In the genomic region with DNA sequence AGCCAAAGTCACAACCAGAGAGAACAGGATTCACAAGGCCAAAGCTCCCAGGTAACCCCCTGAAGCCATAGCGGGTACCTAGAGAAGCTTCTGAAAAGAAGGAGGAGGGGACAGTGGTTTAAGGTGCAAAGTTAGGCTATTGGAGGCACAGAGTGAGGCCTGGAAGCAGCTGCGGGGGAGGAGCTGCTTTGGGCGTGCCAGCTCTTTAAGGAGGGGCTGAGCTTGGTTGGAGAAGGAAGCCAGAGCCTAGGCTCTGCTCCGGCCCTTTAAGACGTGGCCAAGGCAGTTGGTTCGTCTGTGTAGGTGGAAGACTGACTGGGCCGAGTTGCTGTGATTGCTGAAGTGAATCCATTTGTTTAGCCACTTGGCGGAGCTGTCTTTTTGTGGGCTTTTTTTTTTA, we compare ENCODE assay signal across 8 cellular contexts. TPM values are rescaled to one million over a fixed set of nuclear protein-coding genes. Genes with fewer than 3 reads are reported as not detected.
DNase-seq lines count a peak whose midpoint lies in the region; ATAC-seq lines count a peak whose summit lies in the region.

No MANE protein-coding gene starts in this region.

- H3K4me3 ChIP-seq in iPS DF 6.9 (ENCODE audit: low read length), result peak overlapping the region; percentile 53; the same call in 1 of the 2 replicates

- WGBS in iPS DF 6.9 (ENCODE audit: insufficient coverage, insufficient read length), result no CpG with 5 or more reads among the region's 8 CpGs

- no peaks in the 10 kb centered on the region for H3K27me3 ChIP-seq in iPS DF 6.9 (ENCODE audit: control insufficient read depth, insufficient read depth, low read length)

- H3K27ac Mint-ChIP-seq in activated naive CD4-positive, alpha-beta T cell treated with anti-CD3 and anti-CD28 coated beads for 36 hours, result no peak overlapping the region
- no peak overlapping the region for H3K27ac Mint-ChIP-seq in activated naive CD8-positive, alpha-beta T cell treated with anti-CD3 and anti-CD28 coated beads, Interleukin-2, amount 50 U/mL, for 24 hours

- H3K4me1 Mint-ChIP-seq in activated naive CD4-positive, alpha-beta T cell treated with anti-CD3 and anti-CD28 coated beads for 36 hours (ENCODE audit: low read depth), result no peaks in the 10 kb centered on the region
- peaks cover 12% of the 10 kb centered on the region for H3K4me1 Mint-ChIP-seq in activated naive CD8-positive, alpha-beta T cell treated with anti-CD3 and anti-CD28 coated beads, Interleukin-2, amount 50 U/mL, for 24 hours

- no peak overlapping the region for H3K27ac ChIP-seq in iPS DF 6.9 (ENCODE audit: low read length)

- H3K27me3 Mint-ChIP-seq in activated naive CD4-positive, alpha-beta T cell treated with anti-CD3 and anti-CD28 coated beads for 36 hours (ENCODE audit: low read depth), result no peaks in the 10 kb centered on the region
- peaks cover 5% of the 10 kb centered on the region for H3K27me3 Mint-ChIP-seq in activated naive CD8-positive, alpha-beta T cell treated with anti-CD3 and anti-CD28 coated beads, Interleukin-2, amount 50 U/mL, for 24 hours

- no peaks in the 10 kb centered on the region for H3K9me3 Mint-ChIP-seq in activated naive CD4-positive, alpha-beta T cell treated with anti-CD3 and anti-CD28 coated beads for 36 hours
- no peaks in the 10 kb centered on the region for H3K9me3 Mint-ChIP-seq in activated naive CD8-positive, alpha-beta T cell treated with anti-CD3 and anti-CD28 coated beads, Interleukin-2, amount 50 U/mL, for 24 hours

- intact Hi-C loops in activated naive CD4-positive, alpha-beta T cell treated with anti-CD3 and anti-CD28 coated beads for 36 hours (cut with micrococcal nuclease), result loop anchor here (5.0 to 10.0 kb wide), 3 partner anchors 329 to 519 kb away; a partner anchor contains a TSS
- intact Hi-C loops in posterior vena cava (cut with DNase I), result loop anchor here in 1 of 2 donors (5.0 kb wide), 1 partner anchor 319 kb away; no protein-coding TSS in a partner anchor

- peaks cover 1% of the 10 kb centered on the region; the same call in 1 of the 2 replicates for H3K4me1 ChIP-seq in iPS DF 6.9 (ENCODE audit: control insufficient read depth, insufficient read depth, low read length)

- H3K4me3 Mint-ChIP-seq in activated naive CD4-positive, alpha-beta T cell treated with anti-CD3 and anti-CD28 coated beads for 36 hours, result peak overlapping the region; percentile 74
- peak overlapping the region; percentile 73 for H3K4me3 Mint-ChIP-seq in activated naive CD8-positive, alpha-beta T cell treated with anti-CD3 and anti-CD28 coated beads, Interleukin-2, amount 50 U/mL, for 24 hours

- ATAC-seq in HG03045 (IDR thresholded peaks at IDR 0.05; ENCODE audit: unreplicated experiment), result peak; percentile 93
- no peak for ATAC-seq in activated naive CD8-positive, alpha-beta T cell treated with anti-CD3 and anti-CD28 coated beads, Interleukin-2, amount 50 U/mL, for 24 hours

- H3K36me3 Mint-ChIP-seq in activated naive CD4-positive, alpha-beta T cell treated with anti-CD3 and anti-CD28 coated beads for 36 hours (ENCODE audit: low read depth), result no peaks in the 10 kb centered on the region
- no peaks in the 10 kb centered on the region for H3K36me3 Mint-ChIP-seq in activated naive CD8-positive, alpha-beta T cell treated with anti-CD3 and anti-CD28 coated beads, Interleukin-2, amount 50 U/mL, for 24 hours (ENCODE audit: low read depth)

- H3K36me3 ChIP-seq in iPS DF 6.9 (ENCODE audit: control insufficient read depth, insufficient read depth, low read length), result no peaks in the 10 kb centered on the region

- no peaks in the 10 kb centered on the region for H3K9me3 ChIP-seq in iPS DF 6.9 (ENCODE audit: control insufficient read depth, insufficient read depth, low read length)

- DNase-seq in activated naive CD4-positive, alpha-beta T cell treated with anti-CD3 and anti-CD28 coated beads for 36 hours, result peak; percentile 11
- DNase-seq in activated naive CD4-positive, alpha-beta T cell treated with anti-CD3 and anti-CD28 coated beads, Interleukin-2, amount 50 U/mL, for 16 hours, result no peak
- DNase-seq in activated naive CD8-positive, alpha-beta T cell treated with anti-CD3 and anti-CD28 coated beads, Interleukin-2, amount 50 U/mL, for 24 hours, result peak; percentile 1
- no peak for DNase-seq in iPS DF 6.9 (ENCODE audit: low read depth, low spot score)
- peak; percentile 23 for DNase-seq in stimulated activated CD8-positive, alpha-beta memory T cell treated with anti-CD3 and anti-CD28 coated beads, Interleukin-4, amount 100 ng/mL, for 48 hours
- DNase-seq in NCI-H446 (lab: John Stamatoyannopoulos, UW), result no peak
- no peak for DNase-seq in posterior vena cava (ENCODE audit: low spot score)

- CTCF ChIA-PET in activated naive CD4-positive, alpha-beta T cell treated with anti-CD3 and anti-CD28 coated beads for 36 hours (lab: Charles Lee), result interaction anchor here (0.6 to 1.9 kb wide), 4 partner anchors 10 to 1067 kb away, joined by 3 to 7 read pairs (median 5); no protein-coding TSS in a partner anchor

RNA-seq across cellular contexts. Expression of a gene that starts 1.5 kb away (rescaled TPM):
- 1 to 10 TPM; 1.0 to 1.3 TPM for total RNA-seq in activated naive CD4-positive, alpha-beta T cell treated with anti-CD3 and anti-CD28 coated beads for 36 hours
- 10 to 100 TPM; 20.5 to 24.5 TPM for total RNA-seq in posterior vena cava

Comparison
In these comparisons a context has a peak if more than half of its experiments do, and no peak if none do; other contexts are left out.
1. DNase-seq: peak in activated naive CD4-positive, alpha-beta T cell treated with anti-CD3 and anti-CD28 coated beads for 36 hours (single experiment), activated naive CD8-positive, alpha-beta T cell treated with anti-CD3 and anti-CD28 coated beads, Interleukin-2, amount 50 U/mL, for 24 hours (single experiment) and stimulated activated CD8-positive, alpha-beta memory T cell treated with anti-CD3 and anti-CD28 coated beads, Interleukin-4, amount 100 ng/mL, for 48 hours (single experiment); none in activated naive CD4-positive, alpha-beta T cell treated with anti-CD3 and anti-CD28 coated beads, Interleukin-2, amount 50 U/mL, for 16 hours (single experiment), iPS DF 6.9 (single experiment), NCI-H446 (0 of 2) and posterior vena cava (single experiment).
2. RNA of a gene that starts 1.5 kb away (total RNA-seq): 20.5 to 24.5 TPM in posterior vena cava; 1.0 to 1.3 TPM in activated naive CD4-positive, alpha-beta T cell treated with anti-CD3 and anti-CD28 coated beads for 36 hours; every median in the first group is over 4 times any median in the second.